19 cellular contexts compared by ENCODE assay signal in the genomic region with DNA sequence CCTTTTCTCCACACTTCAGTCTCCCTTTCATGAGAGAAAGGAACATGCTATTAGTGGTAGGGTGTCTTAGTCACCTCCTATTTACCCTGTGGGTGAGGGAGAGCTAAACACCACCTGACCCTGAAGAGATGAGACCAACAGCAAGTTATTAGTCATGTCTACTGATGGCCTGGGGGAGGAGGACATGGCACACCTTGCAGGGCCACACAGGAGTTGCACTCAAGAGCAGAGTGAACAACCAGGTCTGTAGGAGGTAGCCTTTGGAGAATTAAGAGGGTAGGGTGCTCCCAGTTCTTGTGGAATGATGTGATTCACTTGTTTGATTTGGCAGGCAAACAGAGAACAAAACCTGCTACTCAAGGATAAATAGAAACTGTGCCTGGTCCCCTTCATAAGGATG.
A peak's percentile ranks its signal among the peaks of the same experiment; 100 is the strongest.
DNase-seq lines count a peak whose midpoint lies in the region; ATAC-seq and TF ChIP-seq lines count a peak whose summit lies in the region.
"Had no signal": no experiment of that assay in that cellular context is flagged by ENCODE, and none has a peak within 500 bp of the region (broad histone marks: within the 10 kb centered on the region; RNA-seq: fewer than 3 reads in every experiment).

No MANE protein-coding gene starts in this region.

- no peaks in the 10 kb centered on the region for H3K4me1 Mint-ChIP-seq in naive thymus-derived CD8-positive, alpha-beta T cell

- no peaks in the 10 kb centered on the region for H3K36me3 ChIP-seq in osteoblast (ENCODE audit: insufficient read depth, low read length)
- H3K36me3 ChIP-seq: esophagus muscularis mucosa, uterus had no signal

- H3K4me1 ChIP-seq in osteoblast (ENCODE audit: insufficient read depth, low read length): peaks cover 16% of the 10 kb centered on the region
- H3K4me1 ChIP-seq: esophagus muscularis mucosa, uterus had no signal

- H3K27me3 Mint-ChIP-seq in naive thymus-derived CD8-positive, alpha-beta T cell: peaks cover 0 to 14% (median 2%) of the 10 kb centered on the region in 5 donors
- H3K27me3 Mint-ChIP-seq: memory B cell had no signal

- H4K20me1 ChIP-seq in osteoblast (ENCODE audit: insufficient read depth, low read length): no peaks in the 10 kb centered on the region

- H3K9me3 ChIP-seq in osteoblast (ENCODE audit: low read depth, low read length): no peaks in the 10 kb centered on the region
- H3K9me3 ChIP-seq: esophagus muscularis mucosa, uterus had no signal

- DNase-seq in EH (ENCODE audit: low read depth) (peak; percentile 19), NCI-H69 (lab: John Stamatoyannopoulos, UW) (peak; percentile 93), epithelial cell of prostate (ENCODE audit: low read depth, low spot score) (peak; percentile 99), osteoblast (ENCODE audit: insufficient read length, low spot score, missing footprints) (peak; percentile 37), D341Med (ENCODE audit: low spot score) (no peak), NCI-H524 treated with DMSO at 0.1 percent for 48 hours (lab: John Stamatoyannopoulos, UW) (no peak)
- DNase-seq in naive thymus-derived CD8-positive, alpha-beta T cell: no peak
- DNase-seq: activated CD8-positive, alpha-beta memory T cell treated with anti-CD3 and anti-CD28 coated beads, Interleukin-2, amount 50 U/mL, for 4 hours; activated naive CD4-positive, alpha-beta T cell treated with anti-CD3 and anti-CD28 coated beads, Interleukin-2, amount 50 U/mL, for 16 hours; DMS153; NCI-H187; occipital lobe; uterus had no signal

- H3K4me2 ChIP-seq in osteoblast (ENCODE audit: insufficient read depth, low read length): peak overlapping the region; percentile 42
- H3K4me2 ChIP-seq: KMS-11 had no signal

- H3K27me3 ChIP-seq in osteoblast (ENCODE audit: insufficient read depth, low read length): no peaks in the 10 kb centered on the region
- H3K27me3 ChIP-seq: esophagus muscularis mucosa, uterus had no signal

- no peak overlapping the region for H3K4me3 ChIP-seq in osteoblast (ENCODE audit: insufficient read depth, low read length)
- H3K4me3 ChIP-seq: esophagus muscularis mucosa, GM12878, uterus had no signal

- H3K9me3 Mint-ChIP-seq in naive thymus-derived CD8-positive, alpha-beta T cell: peaks cover 0 to 3% (median 0%) of the 10 kb centered on the region in 9 donors
- H3K9me3 Mint-ChIP-seq: memory B cell had no signal

- H3K4me3 Mint-ChIP-seq in naive thymus-derived CD8-positive, alpha-beta T cell: no peak overlapping the region
- H3K4me3 Mint-ChIP-seq: memory B cell had no signal

- POLR2A ChIA-PET in naive thymus-derived CD8-positive, alpha-beta T cell (lab: Charles Lee): no interaction called here

- TF ChIP-seq CTCF in osteoblast (IDR thresholded peaks at IDR 0.05; ENCODE audit: extremely low read depth, low read depth, low read length): no peak

- no peak overlapping the region for H2AFZ ChIP-seq in osteoblast (ENCODE audit: low read length)

- no peak for ATAC-seq in HG02610 (IDR thresholded peaks at IDR 0.05; ENCODE audit: unreplicated experiment)
- no peak for ATAC-seq in naive thymus-derived CD8-positive, alpha-beta T cell
- ATAC-seq: activated CD4-positive, CD25-positive, alpha-beta regulatory T cell treated with anti-CD3 and anti-CD28 coated beads, Interleukin-2, amount 50 U/mL, for 24 hours; GM12878 had no signal

- peak overlapping the region; percentile 94 for H3K27ac ChIP-seq in epithelial cell of prostate
- H3K27ac ChIP-seq in osteoblast (ENCODE audit: low read depth, low read length): no peak overlapping the region
- H3K27ac ChIP-seq: esophagus muscularis mucosa, KMS-11, uterus had no signal

- no peak overlapping the region for H3K27ac Mint-ChIP-seq in naive thymus-derived CD8-positive, alpha-beta T cell
- H3K27ac Mint-ChIP-seq: memory B cell had no signal

- H3K36me3 Mint-ChIP-seq in naive thymus-derived CD8-positive, alpha-beta T cell: no peaks in the 10 kb centered on the region
- H3K36me3 Mint-ChIP-seq: memory B cell had no signal

- no peaks in the 10 kb centered on the region for H3K79me2 ChIP-seq in osteoblast (ENCODE audit: insufficient read depth, low read length)

Comparison
In these comparisons a context has a peak if more than half of its experiments do, and no peak if none do; other contexts are left out.
1. DNase-seq: peak in EH (single experiment), NCI-H69 (single experiment), epithelial cell of prostate (single experiment) and osteoblast (single experiment); none in D341Med (single experiment), NCI-H524 treated with DMSO at 0.1 percent for 48 hours (single experiment) and naive thymus-derived CD8-positive, alpha-beta T cell (0 of 10).